ENCODE assay signal across 1 cellular context in genomic region chr7:100476903-100477870, GRCh38.
TF ChIP-seq lines count a peak whose summit lies in the region.

No MANE protein-coding gene starts in this region.

TF ChIP-seq in HepG2, 621 proteins besides CTCF, POLR2A, EP300 and RAD21:
- TF ChIP-seq ZFY (CRISPR knock-in tag; IDR thresholded peaks at IDR 0.05) (no peak), ZBTB38 (CRISPR knock-in tag; IDR thresholded peaks at IDR 0.05) (peak; percentile 64), HNRNPL (IDR thresholded peaks at IDR 0.05; ENCODE audit: low read depth, low read length) (0 out of 2 replicates have a peak, but pooled peaks have one; percentile 41)
TF ChIP-seq in HepG2: peak in this region for 2.
